Comparison of ENCODE assay signal across 8 cellular contexts in genomic region chr6:37170273-37171140, GRCh38. TPM values are rescaled to one million over a fixed set of nuclear protein-coding genes. Genes with fewer than 3 reads are reported as not detected.
DNase-seq lines count a peak whose midpoint lies in the region; ATAC-seq and TF ChIP-seq lines count a peak whose summit lies in the region.

No MANE protein-coding gene starts in this region.

- H3K9me3 Mint-ChIP-seq in naive thymus-derived CD4-positive, alpha-beta T cell = peaks cover 0 to 3% (median 0%) of the 10 kb centered on the region in 11 donors

- H3K4me3 Mint-ChIP-seq in naive thymus-derived CD4-positive, alpha-beta T cell = peak overlapping the region; percentile 92 to 100 (median 94)

- H3K9me3 ChIP-seq in A673 (ENCODE audit: low read depth, low read length, poor library complexity, severe bottlenecking) = no peaks in the 10 kb centered on the region
- no peaks in the 10 kb centered on the region for H3K9me3 ChIP-seq in naive thymus-derived CD4-positive, alpha-beta T cell (ENCODE audit: control insufficient read depth in 2 of 3, low read length in 3 of 3)

- H3K4me3 ChIP-seq in A673 (ENCODE audit: low read depth, low read length, poor library complexity, severe bottlenecking) (peak overlapping the region; percentile 64), urinary bladder (ENCODE audit: low read depth, low read length) (peak overlapping the region; percentile 98)
- peak overlapping the region; percentile 71 for H3K4me3 ChIP-seq in naive thymus-derived CD4-positive, alpha-beta T cell (ENCODE audit: low read length)

- peaks cover 27 to 48% (median 42%) of the 10 kb centered on the region in 7 donors for H3K4me1 Mint-ChIP-seq in naive thymus-derived CD4-positive, alpha-beta T cell

- peak overlapping the region; percentile 93 to 98 (median 94) for H3K27ac Mint-ChIP-seq in naive thymus-derived CD4-positive, alpha-beta T cell

- peak; percentile 26; the same call in 1 of the 2 replicates for TF ChIP-seq CTCF in A673 (conservative IDR thresholded peaks at IDR 0.05; ENCODE audit: low read depth, low read length)

- CTCF ChIA-PET in A673 (lab: Charles Lee) = interaction anchor here (0.6 to 5.4 kb wide), 13 partner anchors 9 to 193 kb away, joined by 3 to 38 read pairs (median 4); no protein-coding TSS in a partner anchor
- CTCF ChIA-PET in naive thymus-derived CD4-positive, alpha-beta T cell (lab: Charles Lee) = interaction anchor here (0.6 to 15.1 kb wide), 16 partner anchors 11 to 285 kb away, joined by 3 to 443 read pairs (median 6); partner anchors contain the start of gene C6orf89

- H3K4me1 ChIP-seq in A673 (ENCODE audit: insufficient read depth, low read length, poor library complexity, severe bottlenecking) (peaks cover 8% of the 10 kb centered on the region), urinary bladder (ENCODE audit: insufficient read depth) (no peaks in the 10 kb centered on the region)
- H3K4me1 ChIP-seq in naive thymus-derived CD4-positive, alpha-beta T cell (ENCODE audit: control insufficient read depth in 2 of 2, insufficient read depth in 2 of 2, low read length in 2 of 2) = peaks cover 28 to 29% of the 10 kb centered on the region in 2 donors

- H3K27me3 Mint-ChIP-seq in naive thymus-derived CD4-positive, alpha-beta T cell = no peaks in the 10 kb centered on the region

- H3K36me3 Mint-ChIP-seq in naive thymus-derived CD4-positive, alpha-beta T cell = peaks cover 24 to 46% (median 45%) of the 10 kb centered on the region in 5 donors

- H3K27me3 ChIP-seq in A673 (replicated peaks; ENCODE audit: insufficient read depth, low read depth, low read length, poor library complexity) = no peaks in the 10 kb centered on the region
- no peaks in the 10 kb centered on the region for H3K27me3 ChIP-seq in naive thymus-derived CD4-positive, alpha-beta T cell (ENCODE audit: control insufficient read depth in 2 of 2, insufficient read depth in 2 of 2, low read length in 2 of 2)

- POLR2A ChIA-PET in A673 (lab: Charles Lee; ENCODE audit: low non-redundant PET) = interaction anchor here (1.0 kb wide), 1 partner anchor 89 kb away, joined by 12 read pairs; no protein-coding TSS in a partner anchor
- POLR2A ChIA-PET in naive thymus-derived CD4-positive, alpha-beta T cell (lab: Charles Lee) = interaction anchor here (1.0 to 10.5 kb wide), 18 partner anchors 9 to 624 kb away, joined by 3 to 276 read pairs (median 15); partner anchors contain the start of genes MTCH1 and PPIL1

- no TSS peak for BruUV-seq in A673 (replicated peaks; lab: Mats Ljungman, UMichigan)

- DNase-seq in A673 (ENCODE audit: low spot score) = peak; percentile 63
- peak; percentile 63 for DNase-seq in NCI-H2227 treated with DMSO at 0.1 percent for 48 hours (lab: John Stamatoyannopoulos, UW)
- DNase-seq in activated CD8-positive, alpha-beta memory T cell treated with anti-CD3 and anti-CD28 coated beads for 24 hours = peak; percentile 85
- DNase-seq in naive thymus-derived CD4-positive, alpha-beta T cell = peak; percentile 29 to 60 (median 43)

- H3K27ac ChIP-seq in A673 (ENCODE audit: low read depth, low read length, poor library complexity, severe bottlenecking) (peak overlapping the region; percentile 22), urinary bladder (ENCODE audit: low read depth) (peak overlapping the region; percentile 91)
- H3K27ac ChIP-seq in naive thymus-derived CD4-positive, alpha-beta T cell (ENCODE audit: low read depth, low read length) = peak overlapping the region; percentile 77

- WGBS in urinary bladder = under 1% methylated on average over 89 of the region's 89 CpGs

- intact Hi-C loops in A673 (cut with micrococcal nuclease; ENCODE audit: unreplicated experiment) = loop anchor here (1.0 to 10.0 kb wide), 2 partner anchors 111 to 286 kb away; partner anchors contain the start of gene C6orf89
- intact Hi-C loops in naive thymus-derived CD4-positive, alpha-beta T cell (cut with micrococcal nuclease) = loop anchor here (5.0 kb wide), 5 partner anchors 122 to 573 kb away; partner anchors contain the start of gene CDKN1A (in 1 of the 2)

- ATAC-seq in GM18502 (IDR thresholded peaks at IDR 0.05; ENCODE audit: poor library complexity, unreplicated experiment) = peak; percentile 30
- ATAC-seq in HG02943 (IDR thresholded peaks at IDR 0.05; ENCODE audit: low read depth, unreplicated experiment) = peak; percentile 10
- peak; percentile 4 for ATAC-seq in esophagus mucosa
- no peak for ATAC-seq in naive thymus-derived CD4-positive, alpha-beta T cell

- H3K36me3 ChIP-seq in A673 (ENCODE audit: insufficient read depth, low read length, poor library complexity, severe bottlenecking) = peaks cover 31% of the 10 kb centered on the region
- peaks cover 29 to 45% (median 35%) of the 10 kb centered on the region in 3 experiments for H3K36me3 ChIP-seq in naive thymus-derived CD4-positive, alpha-beta T cell (ENCODE audit: control insufficient read depth in 2 of 3, insufficient read depth in 3 of 3, low read length in 3 of 3)
- peaks cover 5% of the 10 kb centered on the region for H3K36me3 ChIP-seq in urinary bladder (ENCODE audit: insufficient read depth)

RNA-seq across cellular contexts. Expression of gene PIM1, which starts 0.6 kb away (rescaled TPM):
- 8.9 and 10.6 TPM in 2 replicates for total RNA-seq in A673 (2021)
- total RNA-seq in esophagus mucosa = 194 TPM
- 100 to 1,000 TPM; 100 to 550 (median 172) TPM for total RNA-seq in naive thymus-derived CD4-positive, alpha-beta T cell
- 100 to 1,000 TPM; 249 to 304 TPM for polyA plus RNA-seq in naive thymus-derived CD4-positive, alpha-beta T cell
- total RNA-seq in urinary bladder = 25.7 TPM
- polyA plus RNA-seq in urinary bladder = 55.8 TPM

Comparison
In these comparisons a context has a peak if more than half of its experiments do, and no peak if none do; other contexts are left out.
1. H3K27ac ChIP-seq: peak in every context shown above with its lines; median percentile 91 in urinary bladder; 77 in naive thymus-derived CD4-positive, alpha-beta T cell; 22 in A673.